8 cellular contexts compared by ENCODE assay signal in genomic region chr1:26787706-26788514, GRCh38. TPM values are rescaled to one million over a fixed set of nuclear protein-coding genes. Genes with fewer than 3 reads are reported as not detected.
DNase-seq lines count a peak whose midpoint lies in the region; ATAC-seq and TF ChIP-seq lines count a peak whose summit lies in the region.

PIGV (plus strand) TSS chr1:26787950; CDS start chr1:26790816, 2,866 bp downstream.

- H3K4me3 ChIP-seq in GM12865 (ENCODE audit: low read depth, low read length) = peak within 1 kb of the TSS; percentile 88
- H3K4me3 ChIP-seq in heart left ventricle = peak within 1 kb of the TSS; percentile 61 to 89 (median 75)
- H3K4me3 ChIP-seq in upper lobe of left lung = peak within 1 kb of the TSS; percentile 55 to 79 (median 68)

- H3K9me3 ChIP-seq in heart left ventricle = no peaks in the 10 kb centered on the region
- no peaks in the 10 kb centered on the region for H3K9me3 ChIP-seq in upper lobe of left lung

- peak; percentile 67 for ATAC-seq in HG02623 (IDR thresholded peaks at IDR 0.05; ENCODE audit: unreplicated experiment)
- peak; percentile 75 to 89 (median 87) for ATAC-seq in heart left ventricle
- ATAC-seq in upper lobe of left lung (ENCODE audit: low FRiP score in 2 of 2) = peak; percentile 92 to 94

- TF ChIP-seq CTCF in GM12865 (IDR thresholded peaks at IDR 0.05; ENCODE audit: insufficient read depth, low read depth, low read length, missing control alignments) (no peak), heart left ventricle (IDR thresholded peaks at IDR 0.05) (peak in 3 of 12 donors; percentile 6 to 32 (median 19)), upper lobe of left lung (IDR thresholded peaks at IDR 0.05) (peak in 5 of 6 experiments; percentile 23 to 63 (median 54))

- DNase-seq in GM12865 (ENCODE audit: low read depth) (peak; percentile 91), NCI-H128 (lab: John Stamatoyannopoulos, UW; ENCODE audit: unreplicated experiment) (peak; percentile 81), SW480 (ENCODE audit: low spot score) (peak; percentile 75), heart left ventricle (peak; percentile 90 to 95 (median 90)), posterior vena cava (ENCODE audit: low spot score) (peak; percentile 96), upper lobe of left lung (peak; percentile 88 to 99)
- DNase-seq in activated naive CD8-positive, alpha-beta T cell treated with anti-CD3 and anti-CD28 coated beads, Interleukin-2, amount 50 U/mL, for 16 hours (ENCODE audit: low read depth, low spot score) = peak; percentile 74

- intact Hi-C loops in heart left ventricle (cut with DNase I) = loop anchor here (1.0 to 5.0 kb wide), 13 partner anchors 36 to 287 kb away; partner anchors contain the start of gene ARID1A (in 1 of the 10)
- intact Hi-C loops in posterior vena cava (cut with DNase I) = loop anchor here (5.0 kb wide), 2 partner anchors 91 to 96 kb away; partner anchors contain the start of gene ARID1A (in 1 of the 2)

- peak in 1 of 4 donors; percentile 4 for TF ChIP-seq EP300 in upper lobe of left lung (IDR thresholded peaks at IDR 0.05)

- H3K27ac ChIP-seq in heart left ventricle (peak within 1 kb of the TSS; percentile 96 to 100 (median 99)), upper lobe of left lung (peak within 1 kb of the TSS; percentile 96 to 100 (median 100))

- no peaks in the 10 kb centered on the region for H3K27me3 ChIP-seq in heart left ventricle
- H3K27me3 ChIP-seq in upper lobe of left lung = no peaks in the 10 kb centered on the region

- H3K4me1 ChIP-seq in heart left ventricle = peaks cover 12 to 81% (median 73%) of the 10 kb centered on the region in 12 donors
- peaks cover 47 to 57% (median 52%) of the 10 kb centered on the region in 4 donors for H3K4me1 ChIP-seq in upper lobe of left lung

- peaks cover 0 to 8% (median 2%) of the 10 kb centered on the region in 9 donors for H3K36me3 ChIP-seq in heart left ventricle
- H3K36me3 ChIP-seq in upper lobe of left lung = peaks cover 0 to 5% (median 0%) of the 10 kb centered on the region in 4 donors

- 0 to 1% (median 0%) methylated on average over 4 to 63 of the region's 63 CpGs for WGBS in heart left ventricle, 4 donors
- WGBS in upper lobe of left lung, 2 donors = 0 to 1% methylated on average over 8 to 39 of the region's 63 CpGs

- TF ChIP-seq POLR2A in heart left ventricle (IDR thresholded peaks at IDR 0.05) = peak in 1 of 2 donors; percentile 66
- TF ChIP-seq POLR2A in upper lobe of left lung (IDR thresholded peaks at IDR 0.05) = peak in 3 of 4 donors; percentile 53 to 88 (median 59)

RNA-seq across cellular contexts. Expression of gene PIGV, which starts in this region (rescaled TPM):
- total RNA-seq in heart left ventricle (1 to 10 TPM; 4.3 to 8.8 (median 5.6) TPM), posterior vena cava (1 to 10 TPM; 6.3 to 7.9 TPM), upper lobe of left lung (10 to 100 TPM; 11.9 to 25.1 (median 17.5) TPM)
- 1 to 10 TPM; 2.7 to 4.4 TPM for polyA plus RNA-seq in heart left ventricle

Comparison
In these comparisons a context has a peak if more than half of its experiments do, and no peak if none do; other contexts are left out.
1. Peak in every context shown above with its lines: DNase-seq, ATAC-seq, H3K4me3 ChIP-seq and H3K27ac ChIP-seq.